Comparison of ENCODE assay signal across 26 cellular contexts in the genomic region with DNA sequence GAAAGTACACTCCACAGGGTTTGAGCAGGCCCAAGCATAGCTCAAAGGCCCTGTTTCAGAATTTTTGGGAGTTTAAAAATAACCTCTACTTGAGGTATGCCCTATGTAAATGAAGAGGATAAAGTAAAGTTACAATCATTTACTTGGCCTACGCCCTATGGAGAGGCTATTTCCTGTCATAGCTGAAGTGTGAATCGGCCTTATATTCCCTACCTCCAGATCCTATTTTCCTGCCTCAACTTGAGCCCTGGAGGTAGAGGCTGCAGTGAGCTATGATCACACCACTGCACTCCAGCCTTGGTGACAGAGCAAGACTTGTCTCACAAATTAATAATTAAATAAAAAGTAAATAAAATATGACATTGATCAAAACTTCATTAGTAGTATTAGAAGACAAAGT.
"Had no signal": no experiment of that assay in that cellular context is flagged by ENCODE, and none has a peak within 500 bp of the region (broad histone marks: within the 10 kb centered on the region; RNA-seq: fewer than 3 reads in every experiment).

No MANE protein-coding gene starts in this region.

- H3K4me3 ChIP-seq: ascending aorta had no signal

- H3K27me3 ChIP-seq: ascending aorta had no signal

- FAIRE-seq: TTC549 had no signal

- H3K9me3 ChIP-seq: ascending aorta had no signal

- ATAC-seq: activated CD8-positive, alpha-beta T cell treated with anti-CD3 and anti-CD28 coated beads for 36 hours; activated naive CD8-positive, alpha-beta T cell treated with anti-CD3 and anti-CD28 coated beads, Interleukin-2, amount 50 U/mL, for 24 hours had no signal

- H3K36me3 ChIP-seq: ascending aorta had no signal

- H3K27ac ChIP-seq: ascending aorta, VCaP had no signal

- DNase-seq: activated B cell treated with CpG ODN at 0.5 μM for 24 hours; activated CD4-positive, alpha-beta memory T cell treated with anti-CD3 and anti-CD28 coated beads for 36 hours; activated CD4-positive, alpha-beta T cell treated with anti-CD3 and anti-CD28 coated beads for 4 hours; activated CD4-positive, alpha-beta T cell treated with anti-CD3 and anti-CD28 coated beads, Interleukin-2, amount 10 ng/mL, durations not matched to agents 24 days and 14 days; activated CD4-positive, alpha-beta T cell treated with anti-CD3 and anti-CD28 coated beads, Interleukin-2, amount 50 U/mL, for 1 hour; activated CD4-positive, alpha-beta T cell treated with anti-CD3 and anti-CD28 coated beads, Interleukin-2, amount 50 U/mL, for 4 hours; activated CD4-positive, CD25-positive, alpha-beta regulatory T cell treated with anti-CD3 and anti-CD28 coated beads, Interleukin-2, amount 50 U/mL, for 72 hours; activated CD8-positive, alpha-beta memory T cell treated with anti-CD3 and anti-CD28 coated beads, Interleukin-2, amount 50 U/mL, for 48 hours; activated CD8-positive, alpha-beta T cell treated with anti-CD3 and anti-CD28 coated beads for 36 hours; activated effector memory CD4-positive, alpha-beta T cell treated with Interleukin-2 at 50 U/mL for 16 hours; activated gamma-delta T cell; activated naive CD4-positive, alpha-beta T cell treated with anti-CD3 and anti-CD28 coated beads, Interleukin-2, amount 10 ng/mL, durations not matched to agents 7 days and 5 days; activated naive CD4-positive, alpha-beta T cell treated with Interleukin-2 at 50 U/mL for 16 hours; activated naive CD8-positive, alpha-beta T cell treated with anti-CD3 and anti-CD28 coated beads, Interleukin-2, amount 10 ng/mL, durations not matched to agents 7 days and 5 days; activated naive CD8-positive, alpha-beta T cell treated with anti-CD3 and anti-CD28 coated beads, Interleukin-2, amount 50 U/mL, for 24 hours; activated T-cell treated with anti-CD3 and anti-CD28 coated beads, Interleukin-2, amount 50 U/mL, for 24 hours; activated T-cell treated with anti-CD3 and anti-CD28 coated beads, Interleukin-2, amount 50 U/mL, for 48 hours; amygdala; anterior cingulate cortex; central memory CD4-positive, alpha-beta T cell; T-helper 1 cell; T-helper 2 cell; T-helper 9 cell had no signal

- H3K4me1 ChIP-seq: ascending aorta had no signal
